1 cellular context compared by ENCODE assay signal in the genomic region with DNA sequence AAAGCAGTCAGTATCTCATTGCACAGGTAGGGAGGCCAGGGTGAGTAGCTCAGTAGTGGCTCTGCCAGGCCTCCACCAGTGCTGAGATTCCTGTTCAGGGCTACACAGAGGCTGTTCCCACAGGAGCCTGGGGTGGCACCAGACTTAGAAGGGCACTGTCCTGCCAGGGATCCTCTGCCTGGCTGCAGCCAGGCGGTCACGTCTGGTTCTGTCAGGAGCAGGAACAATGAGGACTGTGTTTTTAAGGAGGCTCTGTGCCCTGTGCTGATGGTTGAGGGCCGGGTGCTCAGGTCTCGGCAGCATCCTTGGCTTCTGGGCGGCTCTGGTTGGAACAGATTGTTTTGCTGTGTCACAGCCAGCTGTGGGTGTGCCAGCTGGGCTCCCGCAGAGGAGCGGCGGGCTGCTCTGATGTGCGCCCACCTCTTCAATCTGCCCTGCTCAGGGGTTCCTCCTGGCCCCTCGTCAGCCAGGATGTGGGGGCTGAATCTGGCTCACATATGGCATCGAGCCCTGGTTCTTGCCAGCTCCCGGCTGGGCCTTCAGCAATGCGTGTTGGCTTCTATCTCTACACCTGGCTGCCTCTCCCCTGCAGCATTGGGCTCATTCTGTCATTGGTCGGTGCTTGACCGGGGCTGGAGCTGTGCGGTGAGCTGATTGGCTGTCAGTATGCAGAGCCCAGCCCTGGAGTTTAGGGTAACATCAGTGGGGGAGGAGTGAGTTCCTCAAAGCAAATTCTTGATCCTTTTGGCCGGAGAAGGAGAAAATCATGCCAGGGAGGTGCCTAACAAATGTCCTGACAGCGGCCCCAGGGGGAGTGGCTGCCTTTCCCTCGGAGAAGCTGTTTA.
TF ChIP-seq lines count a peak whose summit lies in the region.

No MANE protein-coding gene starts in this region.

TF ChIP-seq in H1, 55 proteins besides CTCF, POLR2A, EP300 and RAD21:
- TF ChIP-seq CHD2 (IDR thresholded peaks at IDR 0.05; ENCODE audit: low read length) (peak; percentile 53; the same call in 1 of the 2 replicates), CHD1 (IDR thresholded peaks at IDR 0.05; ENCODE audit: low read depth, low read length) (no peak), HDAC6 (IDR thresholded peaks at IDR 0.05; ENCODE audit: low read depth, low read length) (no peak), RNF2 (IDR thresholded peaks at IDR 0.05; ENCODE audit: borderline replicate concordance, low read depth, low read length, missing control alignments, poor library complexity, severe bottlenecking) (no peak), NANOG (IDR thresholded peaks at IDR 0.05; ENCODE audit: insufficient read depth, low read depth, low read length, poor library complexity, severe bottlenecking) (no peak), SUZ12 (IDR thresholded peaks at IDR 0.05; ENCODE audit: low read length) (no peak), TAF1 (IDR thresholded peaks at IDR 0.05; ENCODE audit: low read depth, low read length) (peak; percentile 46; the same call in 1 of the 2 replicates), BACH1 (IDR thresholded peaks at IDR 0.05; ENCODE audit: low read length) (0 out of 2 replicates have a peak, but pooled peaks have one; percentile 14), YY1 (IDR thresholded peaks at IDR 0.05; ENCODE audit: low read depth, low read length) (no peak), GTF2F1 (IDR thresholded peaks at IDR 0.05; ENCODE audit: borderline replicate concordance, low read depth, low read length) (no peak), TAF7 (optimal IDR thresholded peaks at IDR 0.05; ENCODE audit: borderline replicate concordance, low read depth, low read length) (no peak), GABPA (IDR thresholded peaks at IDR 0.05; ENCODE audit: borderline replicate concordance, insufficient read depth, low read length) (0 out of 2 replicates have a peak, but pooled peaks have one; percentile 40), FOSL1 (IDR thresholded peaks at IDR 0.05; ENCODE audit: insufficient read depth, low read depth, low read length) (no peak), EZH2 (IDR thresholded peaks at IDR 0.05; ENCODE audit: low read depth, low read length, severe bottlenecking) (no peak), POLR2AphosphoS5 (IDR thresholded peaks at IDR 0.05; ENCODE audit: low read depth, low read length) (peak; percentile 34; the same call in 1 of the 2 replicates), MAFK (IDR thresholded peaks at IDR 0.05; ENCODE audit: low read depth, low read length) (no peak), BCL11A (IDR thresholded peaks at IDR 0.05; ENCODE audit: low read depth in 2 of 2, low read length in 2 of 2) (no peak), CREB1 (IDR thresholded peaks at IDR 0.05) (no peak), SIN3A (conservative IDR thresholded peaks at IDR 0.05 in 1 of 2, IDR thresholded peaks at IDR 0.05 in 1 of 2; ENCODE audit: low read depth in 1 of 2, low read length in 2 of 2) (peak in 1 of 2 experiments; percentile 42; a peak in 1 of 4 replicates), SP1 (IDR thresholded peaks at IDR 0.05; ENCODE audit: low read depth, low read length) (peak; percentile 72; the same call in 1 of the 2 replicates), POU5F1 (IDR thresholded peaks at IDR 0.05; ENCODE audit: low read depth, low read length) (no peak), CTBP2 (IDR thresholded peaks at IDR 0.05; ENCODE audit: borderline replicate concordance, insufficient read depth, insufficient read length, low read length) (no peak), SAP30 (IDR thresholded peaks at IDR 0.05; ENCODE audit: insufficient read depth, insufficient replicate concordance, low read length) (no peak), TBP (IDR thresholded peaks at IDR 0.05; ENCODE audit: low read depth, low read length) (0 out of 2 replicates have a peak, but pooled peaks have one; percentile 21), JUND (IDR thresholded peaks at IDR 0.05; ENCODE audit: low read length) (no peak), ASH2L (IDR thresholded peaks at IDR 0.05; ENCODE audit: low read length) (peak; percentile 53), CEBPB (IDR thresholded peaks at IDR 0.05; ENCODE audit: low read depth, low read length) (no peak), NRF1 (IDR thresholded peaks at IDR 0.05; ENCODE audit: low read depth, low read length) (no peak), SRF (IDR thresholded peaks at IDR 0.05; ENCODE audit: low read depth, low read length) (no peak), SP2 (IDR thresholded peaks at IDR 0.05; ENCODE audit: low read length) (no peak; the same call in 1 of the 2 replicates), RXRA (IDR thresholded peaks at IDR 0.05; ENCODE audit: insufficient read depth, low read depth, low read length) (no peak), ZNF274 (IDR thresholded peaks at IDR 0.05; ENCODE audit: borderline replicate concordance, extremely low read depth, low read length) (no peak)
- TF ChIP-seq, protein P1, sequence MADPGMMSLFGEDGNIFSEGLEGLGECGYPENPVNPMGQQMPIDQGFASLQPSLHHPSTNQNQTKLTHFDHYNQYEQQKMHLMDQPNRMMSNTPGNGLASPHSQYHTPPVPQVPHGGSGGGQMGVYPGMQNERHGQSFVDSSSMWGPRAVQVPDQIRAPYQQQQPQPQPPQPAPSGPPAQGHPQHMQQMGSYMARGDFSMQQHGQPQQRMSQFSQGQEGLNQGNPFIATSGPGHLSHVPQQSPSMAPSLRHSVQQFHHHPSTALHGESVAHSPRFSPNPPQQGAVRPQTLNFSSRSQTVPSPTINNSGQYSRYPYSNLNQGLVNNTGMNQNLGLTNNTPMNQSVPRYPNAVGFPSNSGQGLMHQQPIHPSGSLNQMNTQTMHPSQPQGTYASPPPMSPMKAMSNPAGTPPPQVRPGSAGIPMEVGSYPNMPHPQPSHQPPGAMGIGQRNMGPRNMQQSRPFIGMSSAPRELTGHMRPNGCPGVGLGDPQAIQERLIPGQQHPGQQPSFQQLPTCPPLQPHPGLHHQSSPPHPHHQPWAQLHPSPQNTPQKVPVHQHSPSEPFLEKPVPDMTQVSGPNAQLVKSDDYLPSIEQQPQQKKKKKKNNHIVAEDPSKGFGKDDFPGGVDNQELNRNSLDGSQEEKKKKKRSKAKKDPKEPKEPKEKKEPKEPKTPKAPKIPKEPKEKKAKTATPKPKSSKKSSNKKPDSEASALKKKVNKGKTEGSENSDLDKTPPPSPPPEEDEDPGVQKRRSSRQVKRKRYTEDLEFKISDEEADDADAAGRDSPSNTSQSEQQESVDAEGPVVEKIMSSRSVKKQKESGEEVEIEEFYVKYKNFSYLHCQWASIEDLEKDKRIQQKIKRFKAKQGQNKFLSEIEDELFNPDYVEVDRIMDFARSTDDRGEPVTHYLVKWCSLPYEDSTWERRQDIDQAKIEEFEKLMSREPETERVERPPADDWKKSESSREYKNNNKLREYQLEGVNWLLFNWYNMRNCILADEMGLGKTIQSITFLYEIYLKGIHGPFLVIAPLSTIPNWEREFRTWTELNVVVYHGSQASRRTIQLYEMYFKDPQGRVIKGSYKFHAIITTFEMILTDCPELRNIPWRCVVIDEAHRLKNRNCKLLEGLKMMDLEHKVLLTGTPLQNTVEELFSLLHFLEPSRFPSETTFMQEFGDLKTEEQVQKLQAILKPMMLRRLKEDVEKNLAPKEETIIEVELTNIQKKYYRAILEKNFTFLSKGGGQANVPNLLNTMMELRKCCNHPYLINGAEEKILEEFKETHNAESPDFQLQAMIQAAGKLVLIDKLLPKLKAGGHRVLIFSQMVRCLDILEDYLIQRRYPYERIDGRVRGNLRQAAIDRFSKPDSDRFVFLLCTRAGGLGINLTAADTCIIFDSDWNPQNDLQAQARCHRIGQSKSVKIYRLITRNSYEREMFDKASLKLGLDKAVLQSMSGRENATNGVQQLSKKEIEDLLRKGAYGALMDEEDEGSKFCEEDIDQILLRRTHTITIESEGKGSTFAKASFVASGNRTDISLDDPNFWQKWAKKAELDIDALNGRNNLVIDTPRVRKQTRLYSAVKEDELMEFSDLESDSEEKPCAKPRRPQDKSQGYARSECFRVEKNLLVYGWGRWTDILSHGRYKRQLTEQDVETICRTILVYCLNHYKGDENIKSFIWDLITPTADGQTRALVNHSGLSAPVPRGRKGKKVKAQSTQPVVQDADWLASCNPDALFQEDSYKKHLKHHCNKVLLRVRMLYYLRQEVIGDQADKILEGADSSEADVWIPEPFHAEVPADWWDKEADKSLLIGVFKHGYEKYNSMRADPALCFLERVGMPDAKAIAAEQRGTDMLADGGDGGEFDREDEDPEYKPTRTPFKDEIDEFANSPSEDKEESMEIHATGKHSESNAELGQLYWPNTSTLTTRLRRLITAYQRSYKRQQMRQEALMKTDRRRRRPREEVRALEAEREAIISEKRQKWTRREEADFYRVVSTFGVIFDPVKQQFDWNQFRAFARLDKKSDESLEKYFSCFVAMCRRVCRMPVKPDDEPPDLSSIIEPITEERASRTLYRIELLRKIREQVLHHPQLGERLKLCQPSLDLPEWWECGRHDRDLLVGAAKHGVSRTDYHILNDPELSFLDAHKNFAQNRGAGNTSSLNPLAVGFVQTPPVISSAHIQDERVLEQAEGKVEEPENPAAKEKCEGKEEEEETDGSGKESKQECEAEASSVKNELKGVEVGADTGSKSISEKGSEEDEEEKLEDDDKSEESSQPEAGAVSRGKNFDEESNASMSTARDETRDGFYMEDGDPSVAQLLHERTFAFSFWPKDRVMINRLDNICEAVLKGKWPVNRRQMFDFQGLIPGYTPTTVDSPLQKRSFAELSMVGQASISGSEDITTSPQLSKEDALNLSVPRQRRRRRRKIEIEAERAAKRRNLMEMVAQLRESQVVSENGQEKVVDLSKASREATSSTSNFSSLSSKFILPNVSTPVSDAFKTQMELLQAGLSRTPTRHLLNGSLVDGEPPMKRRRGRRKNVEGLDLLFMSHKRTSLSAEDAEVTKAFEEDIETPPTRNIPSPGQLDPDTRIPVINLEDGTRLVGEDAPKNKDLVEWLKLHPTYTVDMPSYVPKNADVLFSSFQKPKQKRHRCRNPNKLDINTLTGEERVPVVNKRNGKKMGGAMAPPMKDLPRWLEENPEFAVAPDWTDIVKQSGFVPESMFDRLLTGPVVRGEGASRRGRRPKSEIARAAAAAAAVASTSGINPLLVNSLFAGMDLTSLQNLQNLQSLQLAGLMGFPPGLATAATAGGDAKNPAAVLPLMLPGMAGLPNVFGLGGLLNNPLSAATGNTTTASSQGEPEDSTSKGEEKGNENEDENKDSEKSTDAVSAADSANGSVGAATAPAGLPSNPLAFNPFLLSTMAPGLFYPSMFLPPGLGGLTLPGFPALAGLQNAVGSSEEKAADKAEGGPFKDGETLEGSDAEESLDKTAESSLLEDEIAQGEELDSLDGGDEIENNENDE (IDR thresholded peaks at IDR 0.05; ENCODE audit: insufficient replicate concordance, low read length): no peak
- TF ChIP-seq, protein P2, sequence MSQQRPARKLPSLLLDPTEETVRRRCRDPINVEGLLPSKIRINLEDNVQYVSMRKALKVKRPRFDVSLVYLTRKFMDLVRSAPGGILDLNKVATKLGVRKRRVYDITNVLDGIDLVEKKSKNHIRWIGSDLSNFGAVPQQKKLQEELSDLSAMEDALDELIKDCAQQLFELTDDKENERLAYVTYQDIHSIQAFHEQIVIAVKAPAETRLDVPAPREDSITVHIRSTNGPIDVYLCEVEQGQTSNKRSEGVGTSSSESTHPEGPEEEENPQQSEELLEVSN (IDR thresholded peaks at IDR 0.05): 0 out of 2 replicates have a peak, but pooled peaks have one; percentile 41
- TF ChIP-seq, protein P3, sequence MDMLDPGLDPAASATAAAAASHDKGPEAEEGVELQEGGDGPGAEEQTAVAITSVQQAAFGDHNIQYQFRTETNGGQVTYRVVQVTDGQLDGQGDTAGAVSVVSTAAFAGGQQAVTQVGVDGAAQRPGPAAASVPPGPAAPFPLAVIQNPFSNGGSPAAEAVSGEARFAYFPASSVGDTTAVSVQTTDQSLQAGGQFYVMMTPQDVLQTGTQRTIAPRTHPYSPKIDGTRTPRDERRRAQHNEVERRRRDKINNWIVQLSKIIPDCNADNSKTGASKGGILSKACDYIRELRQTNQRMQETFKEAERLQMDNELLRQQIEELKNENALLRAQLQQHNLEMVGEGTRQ (IDR thresholded peaks at IDR 0.05; ENCODE audit: low read length): no peak
- TF ChIP-seq, protein P4, sequence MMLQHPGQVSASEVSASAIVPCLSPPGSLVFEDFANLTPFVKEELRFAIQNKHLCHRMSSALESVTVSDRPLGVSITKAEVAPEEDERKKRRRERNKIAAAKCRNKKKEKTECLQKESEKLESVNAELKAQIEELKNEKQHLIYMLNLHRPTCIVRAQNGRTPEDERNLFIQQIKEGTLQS (IDR thresholded peaks at IDR 0.05; ENCODE audit: insufficient read depth, low read depth, low read length): no peak
- TF ChIP-seq, protein P5, sequence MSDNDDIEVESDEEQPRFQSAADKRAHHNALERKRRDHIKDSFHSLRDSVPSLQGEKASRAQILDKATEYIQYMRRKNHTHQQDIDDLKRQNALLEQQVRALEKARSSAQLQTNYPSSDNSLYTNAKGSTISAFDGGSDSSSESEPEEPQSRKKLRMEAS (IDR thresholded peaks at IDR 0.05): peak; percentile 83
